In the genomic region with DNA sequence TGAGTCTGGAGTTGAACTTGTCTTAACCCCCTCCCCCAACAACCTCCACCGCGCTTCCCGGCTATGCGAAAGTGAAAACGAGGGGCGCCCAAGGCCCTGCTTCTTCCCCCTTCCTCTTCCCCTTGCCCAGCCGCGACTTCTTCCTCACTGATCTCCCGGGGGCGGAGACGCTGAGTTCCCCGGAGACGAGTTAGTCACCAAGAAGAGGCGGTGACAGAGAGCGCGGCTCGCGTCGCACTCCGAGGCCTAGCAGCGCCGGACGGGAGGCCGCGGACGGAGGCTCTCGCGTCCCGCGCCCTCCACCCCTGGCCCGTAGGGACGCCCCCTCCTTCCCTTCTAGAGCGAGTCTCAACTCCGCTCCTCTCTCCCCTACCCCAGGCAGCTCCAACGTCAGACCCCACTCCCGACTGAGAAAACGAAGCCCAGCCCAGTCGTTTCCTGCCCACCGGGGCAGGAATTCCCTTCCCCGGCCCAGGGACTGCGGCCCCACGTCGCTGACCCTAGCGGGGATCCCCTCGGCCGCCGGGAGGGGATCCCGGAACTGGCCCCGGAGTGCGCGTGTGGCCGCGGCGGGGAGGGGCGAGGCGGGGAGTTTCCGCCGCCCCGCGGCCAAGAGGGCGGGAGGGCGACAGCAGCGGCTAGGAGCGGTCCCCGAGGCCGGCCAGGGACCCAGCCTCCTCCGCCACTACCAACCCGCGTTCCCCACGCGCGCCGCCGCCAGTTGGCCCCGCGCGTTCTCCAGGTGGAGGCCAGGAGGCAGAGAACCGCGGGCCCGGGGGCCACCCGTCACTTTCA, we compare ENCODE assay signal across 8 cellular contexts. TPM values are rescaled to one million over a fixed set of nuclear protein-coding genes. Genes with fewer than 3 reads are reported as not detected.
DNase-seq lines count a peak whose midpoint lies in the region; ATAC-seq and TF ChIP-seq lines count a peak whose summit lies in the region.

No MANE protein-coding gene starts in this region.

- peak overlapping the region; percentile 65 to 91 (median 84) for H3K4me3 ChIP-seq in fibroblast of lung (replicated peaks in 1 of 4; ENCODE audit: control extremely low read depth in 1 of 4, insufficient read depth in 1 of 4, low read depth in 3 of 4, low read length in 4 of 4)

- no peaks in the 10 kb centered on the region for H3K36me3 Mint-ChIP-seq in natural killer cell
- H3K36me3 Mint-ChIP-seq in stimulated activated naive CD8-positive, alpha-beta T cell treated with anti-CD3 and anti-CD28 coated beads, Interleukin-15, Interleukin-2, amounts not matched to agents 100 ng/mL and 50 ng/mL, for 24 hours (ENCODE audit: low read depth), result peaks cover 37% of the 10 kb centered on the region

- no peaks in the 10 kb centered on the region for H3K9me3 ChIP-seq in fibroblast of lung (ENCODE audit: control insufficient read depth, insufficient read depth, low read depth, low read length)

- no peaks in the 10 kb centered on the region for H3K9me3 Mint-ChIP-seq in natural killer cell
- H3K9me3 Mint-ChIP-seq in stimulated activated naive CD8-positive, alpha-beta T cell treated with anti-CD3 and anti-CD28 coated beads, Interleukin-15, Interleukin-2, amounts not matched to agents 100 ng/mL and 50 ng/mL, for 24 hours, result no peaks in the 10 kb centered on the region

- ATAC-seq in GM21381 (IDR thresholded peaks at IDR 0.05; ENCODE audit: unreplicated experiment) (peak; percentile 59), natural killer cell (peak; percentile 65 to 87 (median 78))

- peak overlapping the region; percentile 94 for H3K4me2 ChIP-seq in fibroblast of lung (ENCODE audit: extremely low read depth, insufficient read depth, low read length)

- TF ChIP-seq CTCF in fibroblast of lung (conservative IDR thresholded peaks at IDR 0.05 in 1 of 2, IDR thresholded peaks at IDR 0.05 in 1 of 2; ENCODE audit: low read depth in 1 of 2, low read length in 2 of 2) (no peak), natural killer cell (IDR thresholded peaks at IDR 0.05) (no peak)

- peak overlapping the region; percentile 92 for H3K4me3 Mint-ChIP-seq in natural killer cell
- peak overlapping the region; percentile 93 for H3K4me3 Mint-ChIP-seq in stimulated activated naive CD8-positive, alpha-beta T cell treated with anti-CD3 and anti-CD28 coated beads, Interleukin-15, Interleukin-2, amounts not matched to agents 100 ng/mL and 50 ng/mL, for 24 hours

- H4K20me1 ChIP-seq in fibroblast of lung (ENCODE audit: control insufficient read depth, extremely low read depth, insufficient read depth, low read length), result no peaks in the 10 kb centered on the region

- H3K9ac ChIP-seq in fibroblast of lung (ENCODE audit: insufficient read depth, low read length), result peak overlapping the region; percentile 89

- H3K4me1 ChIP-seq in fibroblast of lung (ENCODE audit: control insufficient read depth, extremely low read depth, insufficient read depth, low read length), result no peaks in the 10 kb centered on the region

- DNase-seq in DMS153 treated with DMSO at 0.1 percent for 48 hours (lab: John Stamatoyannopoulos, UW; ENCODE audit: unreplicated experiment) (peak; percentile 68), HT1080 (ENCODE audit: low read depth) (peak; percentile 87), RPMI7951 (ENCODE audit: low read depth) (peak; percentile 80), fibroblast of lung (ENCODE audit: low read depth in 2 of 2) (peak; percentile 71 to 74), natural killer cell (peak; percentile 82)
- peak; percentile 60 to 73 for DNase-seq in activated T-helper 1 cell treated with anti-CD3 and anti-CD28 coated beads, Interleukin-2, amount 50 U/mL, for 16 hours (ENCODE audit: low read depth in 1 of 2, low spot score in 1 of 2)

- H3K79me2 ChIP-seq in fibroblast of lung (ENCODE audit: control insufficient read depth, insufficient read depth, low read length), result peaks cover 58% of the 10 kb centered on the region

- peak overlapping the region; percentile 47 for H2AFZ ChIP-seq in fibroblast of lung (ENCODE audit: low read length)

- H3K27me3 ChIP-seq in fibroblast of lung (ENCODE audit: control insufficient read depth, insufficient read depth, low read length), result no peaks in the 10 kb centered on the region

- peak overlapping the region; percentile 97 to 99 for H3K27ac Mint-ChIP-seq in natural killer cell
- H3K27ac Mint-ChIP-seq in stimulated activated naive CD8-positive, alpha-beta T cell treated with anti-CD3 and anti-CD28 coated beads, Interleukin-15, Interleukin-2, amounts not matched to agents 100 ng/mL and 50 ng/mL, for 24 hours, result peak overlapping the region; percentile 96

- H3K27me3 Mint-ChIP-seq in natural killer cell (ENCODE audit: low read depth in 2 of 2), result no peaks in the 10 kb centered on the region
- no peaks in the 10 kb centered on the region for H3K27me3 Mint-ChIP-seq in stimulated activated naive CD8-positive, alpha-beta T cell treated with anti-CD3 and anti-CD28 coated beads, Interleukin-15, Interleukin-2, amounts not matched to agents 100 ng/mL and 50 ng/mL, for 24 hours

- H3K36me3 ChIP-seq in fibroblast of lung (ENCODE audit: control insufficient read depth, insufficient read depth, low read length), result no peaks in the 10 kb centered on the region

- H3K4me1 Mint-ChIP-seq in natural killer cell, result peaks cover 44 to 47% of the 10 kb centered on the region in 2 donors
- peaks cover 55% of the 10 kb centered on the region for H3K4me1 Mint-ChIP-seq in stimulated activated naive CD8-positive, alpha-beta T cell treated with anti-CD3 and anti-CD28 coated beads, Interleukin-15, Interleukin-2, amounts not matched to agents 100 ng/mL and 50 ng/mL, for 24 hours (ENCODE audit: low read depth)

- peak overlapping the region; percentile 96 for H3K27ac ChIP-seq in fibroblast of lung (ENCODE audit: insufficient read depth, low read length)

- intact Hi-C loops in natural killer cell (cut with micrococcal nuclease), result loop anchor here (1.0 to 10.0 kb wide), 9 partner anchors 16 to 544 kb away; a partner anchor contains a TSS

RNA-seq across cellular contexts. Expression of a gene that starts 1.4 kb away (rescaled TPM):
- total RNA-seq in HT1080 (2014; rRNA removed; shearing (Covaris generic)), result 24.5 and 27.4 TPM in 2 replicates
- 17.7 and 19.7 TPM in 2 replicates for polyA plus RNA-seq in HT1080 (2015; cell fraction: cytosol; rRNA removed)
- 45.7 and 46.5 TPM in 2 replicates for polyA plus RNA-seq in HT1080 (2015; cell fraction: nucleus; rRNA removed)
- 24.0 and 26.4 TPM in 2 replicates for total RNA-seq in RPMI7951 (2014; rRNA removed; shearing (Covaris generic))
- total RNA-seq in fibroblast of lung (30.0 and 35.2 TPM in 2 replicates), natural killer cell (10 to 100 TPM; 54.6 to 89.5 (median 64.6) TPM)
- 21.1 and 28.3 TPM in 2 replicates for polyA plus RNA-seq in fibroblast of lung
- polyA plus RNA-seq in fibroblast of lung (2012), result 15.7 and 20.9 TPM in 2 replicates
- 6.4 and 13.7 TPM in 2 replicates for polyA minus RNA-seq in fibroblast of lung (ENCODE audit: low replicate concordance)

Comparison
In these comparisons a context has a peak if more than half of its experiments do, and no peak if none do; other contexts are left out.
1. Peak in every context shown above with its lines: DNase-seq, ATAC-seq, H3K4me3 ChIP-seq and H3K27ac ChIP-seq.